16 cellular contexts compared by ENCODE assay signal in the genomic region with DNA sequence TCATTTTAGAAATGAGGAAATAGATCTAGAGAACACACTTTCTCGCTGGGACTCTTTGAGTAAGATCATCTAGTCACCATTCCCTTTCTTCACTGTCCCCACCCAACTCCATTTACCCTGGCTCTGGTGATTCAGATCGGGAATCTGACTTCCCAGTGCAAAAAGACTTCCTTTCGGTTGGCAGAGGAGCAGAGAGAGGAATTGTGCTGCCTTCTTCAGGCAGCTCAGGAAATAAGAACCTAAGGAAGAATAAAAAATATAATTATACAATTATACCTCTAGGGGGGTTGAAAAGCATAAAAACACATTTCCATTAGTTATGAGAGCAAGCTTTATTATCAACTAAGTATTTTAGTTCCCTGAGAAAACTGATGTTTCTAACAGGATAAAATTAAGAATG. TPM values are rescaled to one million over a fixed set of nuclear protein-coding genes. Genes with fewer than 3 reads are reported as not detected.
DNase-seq lines count a peak whose midpoint lies in the region; FAIRE-seq and TF ChIP-seq lines count a peak whose summit lies in the region.
"Had no signal": no experiment of that assay in that cellular context is flagged by ENCODE, and none has a peak within 500 bp of the region (broad histone marks: within the 10 kb centered on the region; RNA-seq: fewer than 3 reads in every experiment).

No MANE protein-coding gene starts in this region.

- no peak overlapping the region for H2BK15ac ChIP-seq in mesenchymal stem cell (ENCODE audit: low read depth, poor library complexity, severe bottlenecking)

- H3K4me3 ChIP-seq in BE2C (ENCODE audit: low read depth, low read length) (no peak overlapping the region), astrocyte (ENCODE audit: insufficient read depth, low read depth, low read length) (no peak overlapping the region), mesenchymal stem cell (ENCODE audit: insufficient read depth in 1 of 2, low read depth in 1 of 2, low read length in 2 of 2) (no peak overlapping the region)
- H3K4me3 ChIP-seq: colonic mucosa had no signal

- H3K27me3 ChIP-seq in BE2C (no peaks in the 10 kb centered on the region), astrocyte (ENCODE audit: insufficient read depth, low read length) (no peaks in the 10 kb centered on the region), mesenchymal stem cell (ENCODE audit: control insufficient read depth in 1 of 2, insufficient read depth in 1 of 2, low read length in 2 of 2) (no peaks in the 10 kb centered on the region)
- H3K27me3 ChIP-seq: colonic mucosa had no signal

- H3K14ac ChIP-seq in mesenchymal stem cell (ENCODE audit: low read length in 2 of 2) = no peak overlapping the region

- H3K4me1 ChIP-seq in BE2C = no peaks in the 10 kb centered on the region
- peaks cover 4% of the 10 kb centered on the region for H3K4me1 ChIP-seq in astrocyte (ENCODE audit: insufficient read depth, low read length)
- H3K4me1 ChIP-seq in mesenchymal stem cell (ENCODE audit: control insufficient read depth, insufficient read depth, low read depth, low read length) = peaks cover 2% of the 10 kb centered on the region
- H3K4me1 ChIP-seq: colonic mucosa had no signal

- H2AFZ ChIP-seq in astrocyte (ENCODE audit: low read depth, low read length) (no peak overlapping the region), mesenchymal stem cell (ENCODE audit: low read depth, low read length) (no peak overlapping the region)

- no peak overlapping the region for H3K27ac ChIP-seq in astrocyte (ENCODE audit: low read depth, low read length)
- H3K27ac ChIP-seq in mesenchymal stem cell (ENCODE audit: low read length, poor library complexity, severe bottlenecking) = no peak overlapping the region
- H3K27ac ChIP-seq: colonic mucosa had no signal

- H3K27me3 Mint-ChIP-seq in HFFc6 (ENCODE audit: insufficient read depth) (no peaks in the 10 kb centered on the region; the same call in 1 of the 2 replicates), astrocyte (ENCODE audit: low read depth, unreplicated experiment) (no peaks in the 10 kb centered on the region)
- H3K27me3 Mint-ChIP-seq: activated CD4-positive, alpha-beta T cell treated with anti-CD3 and anti-CD28 coated beads for 36 hours had no signal

- H2BK120ac ChIP-seq in mesenchymal stem cell (ENCODE audit: low read depth, low read length) = no peak overlapping the region

- H3K9ac ChIP-seq in astrocyte (ENCODE audit: low read length) (no peak overlapping the region), mesenchymal stem cell (ENCODE audit: low read length) (peak overlapping the region; percentile 52)

- H2BK12ac ChIP-seq in mesenchymal stem cell (ENCODE audit: low read length in 2 of 2) = no peak overlapping the region

- no peak for DNase-seq in BE2C
- peak; percentile 46 for DNase-seq in HFFc6
- peak; percentile 38 for DNase-seq in astrocyte (ENCODE audit: low read depth)
- no peak for DNase-seq in mesenchymal stem cell
- no peak for DNase-seq in KBM-7
- no peak for DNase-seq in COLO829 (ENCODE audit: low spot score)
- no peak for DNase-seq in activated naive CD4-positive, alpha-beta T cell (lab: John Stamatoyannopoulos, UW)
- DNase-seq in CD1c-positive myeloid dendritic cell (ENCODE audit: extremely low spot score) = no peak
- DNase-seq: activated CD4-positive, alpha-beta T cell treated with anti-CD3 and anti-CD28 coated beads for 36 hours; colonic mucosa; DND-41; left ventricle myocardium superior; NCI-H1417; stimulated activated CD4-positive, alpha-beta T cell treated with anti-CD3 and anti-CD28 coated beads, Interleukin-2, amount 100 ng/mL, for 24 hours; stimulated activated naive CD4-positive, alpha-beta T cell treated with Interleukin-2 at 50 U/mL for 16 hours had no signal

- H3K4me1 Mint-ChIP-seq in HFFc6 (ENCODE audit: low read depth) (peaks cover 46% of the 10 kb centered on the region), astrocyte (ENCODE audit: low read depth, unreplicated experiment) (peaks cover 4% of the 10 kb centered on the region)
- H3K4me1 Mint-ChIP-seq: activated CD4-positive, alpha-beta T cell treated with anti-CD3 and anti-CD28 coated beads for 36 hours had no signal

- TF ChIP-seq CTCF in BE2C (IDR thresholded peaks at IDR 0.05; ENCODE audit: low read depth, low read length) (peak; percentile 11; the same call in 1 of the 2 replicates), HFFc6 (IDR thresholded peaks at IDR 0.05) (peak; percentile 62), astrocyte (IDR thresholded peaks at IDR 0.05; ENCODE audit: insufficient read depth, low read depth, low read length) (no peak)

- no peak overlapping the region for H4K8ac ChIP-seq in mesenchymal stem cell (ENCODE audit: low read length)

- no peaks in the 10 kb centered on the region for H4K20me1 ChIP-seq in astrocyte (ENCODE audit: insufficient read depth, low read length)

- H3K9me3 ChIP-seq in BE2C (no peaks in the 10 kb centered on the region), astrocyte (ENCODE audit: insufficient read depth, low read depth, low read length) (no peaks in the 10 kb centered on the region), mesenchymal stem cell (ENCODE audit: control insufficient read depth, low read length) (no peaks in the 10 kb centered on the region)
- H3K9me3 ChIP-seq: colonic mucosa had no signal

- peak overlapping the region; percentile 74 for H3K27ac Mint-ChIP-seq in HFFc6
- H3K27ac Mint-ChIP-seq in astrocyte (ENCODE audit: unreplicated experiment) = no peak overlapping the region
- H3K27ac Mint-ChIP-seq: activated CD4-positive, alpha-beta T cell treated with anti-CD3 and anti-CD28 coated beads for 36 hours; activated T-helper 1 cell treated with anti-CD3 and anti-CD28 coated beads, Interleukin-12 subunit alpha, Interleukin-12 subunit beta, Interleukin-2, Interleukin-4 antibody, amounts not matched to agents 30 ng/mL and 10 ng/mL and 1 ng/mL, durations not matched to agents 14 hours and 24 hours and 36 hours had no signal

- no peak overlapping the region for H3K18ac ChIP-seq in mesenchymal stem cell (ENCODE audit: low read depth in 1 of 2, low read length in 2 of 2)

- no peaks in the 10 kb centered on the region for H3K79me2 ChIP-seq in astrocyte (ENCODE audit: insufficient read depth, low read length)

- no peak overlapping the region for H3K4me2 ChIP-seq in astrocyte (ENCODE audit: low read length)
- no peak overlapping the region for H3K4me2 ChIP-seq in mesenchymal stem cell (ENCODE audit: low read length, poor library complexity, severe bottlenecking)

- H3K4ac ChIP-seq in mesenchymal stem cell (ENCODE audit: low read depth in 1 of 2, low read length in 2 of 2) = no peak overlapping the region

- H3K79me1 ChIP-seq in mesenchymal stem cell (replicated peaks; ENCODE audit: low read length, poor library complexity, severe bottlenecking) = peaks cover 5% of the 10 kb centered on the region

- no peak overlapping the region for H2BK5ac ChIP-seq in mesenchymal stem cell (ENCODE audit: low read depth, low read length, poor library complexity, severe bottlenecking)

- in situ Hi-C loops in KBM-7 (cut with MboI; ENCODE audit: low pct_unique_long_range_greater_than_20kb, low sequenced_read_pairs) = no loop called here

- WGBS in mesenchymal stem cell = 45% methylated on average over 2 of the region's 3 CpGs

- H3K9me3 Mint-ChIP-seq in HFFc6 (no peaks in the 10 kb centered on the region), astrocyte (ENCODE audit: unreplicated experiment) (no peaks in the 10 kb centered on the region)
- H3K9me3 Mint-ChIP-seq: activated T-helper 1 cell treated with anti-CD3 and anti-CD28 coated beads, Interleukin-12 subunit alpha, Interleukin-12 subunit beta, Interleukin-2, Interleukin-4 antibody, amounts not matched to agents 30 ng/mL and 10 ng/mL and 1 ng/mL, durations not matched to agents 14 hours and 24 hours and 36 hours had no signal

- H3K4me3 Mint-ChIP-seq in HFFc6 (no peak overlapping the region), astrocyte (ENCODE audit: unreplicated experiment) (no peak overlapping the region)
- H3K4me3 Mint-ChIP-seq: activated CD4-positive, alpha-beta T cell treated with anti-CD3 and anti-CD28 coated beads for 36 hours; activated T-helper 1 cell treated with anti-CD3 and anti-CD28 coated beads, Interleukin-12 subunit alpha, Interleukin-12 subunit beta, Interleukin-2, Interleukin-4 antibody, amounts not matched to agents 30 ng/mL and 10 ng/mL and 1 ng/mL, durations not matched to agents 14 hours and 24 hours and 36 hours had no signal

- H4K91ac ChIP-seq in mesenchymal stem cell (ENCODE audit: low read length) = no peak overlapping the region

- H3K36me3 Mint-ChIP-seq in HFFc6 (ENCODE audit: low read depth) (peaks cover 67% of the 10 kb centered on the region), astrocyte (ENCODE audit: low read depth, unreplicated experiment) (peaks cover 15% of the 10 kb centered on the region)

- H3K36me3 ChIP-seq in BE2C (no peaks in the 10 kb centered on the region; the same call in 1 of the 2 replicates), astrocyte (ENCODE audit: insufficient read depth, low read length) (peaks cover 23% of the 10 kb centered on the region), mesenchymal stem cell (ENCODE audit: control insufficient read depth in 1 of 2, insufficient read depth in 2 of 2, low read depth in 1 of 2, low read length in 2 of 2) (peaks cover 9 to 79% of the 10 kb centered on the region in 2 experiments)
- H3K36me3 ChIP-seq: colonic mucosa had no signal

- H2AK5ac ChIP-seq in mesenchymal stem cell (ENCODE audit: low read length, severe bottlenecking) = no peak overlapping the region

- no peak overlapping the region for H3K23ac ChIP-seq in mesenchymal stem cell (ENCODE audit: low read length in 2 of 2)

- FAIRE-seq in astrocyte (lab: Jason Lieb, UNC) = no peak

RNA-seq across cellular contexts. Expression of a gene that starts 9.3 kb away (rescaled TPM):
- not detected for polyA plus RNA-seq in BE2C (2012; ENCODE audit: insufficient read depth, insufficient read length, low read depth)
- 1 to 10 TPM; 2.7 to 6.7 (median 3.7) TPM for total RNA-seq in HFFc6 (2021; fragmentation: NEBNext Ultra II Directional; extraction: Animal tissue kit (Norgen Biotek cat#: 25700))
- total RNA-seq in astrocyte = 1.0 and 2.9 TPM in 2 replicates
- polyA plus RNA-seq in mesenchymal stem cell (2013, experiment 1 of 2) = 0.51 TPM
- polyA plus RNA-seq in mesenchymal stem cell (2013, experiment 2 of 2) = 0.40 TPM
- total RNA-seq: activated CD4-positive, alpha-beta T cell treated with anti-CD3 and anti-CD28 coated beads for 36 hours; activated T-helper 1 cell treated with anti-CD3 and anti-CD28 coated beads, Interleukin-12 subunit alpha, Interleukin-12 subunit beta, Interleukin-2, Interleukin-4 antibody, amounts not matched to agents 30 ng/mL and 10 ng/mL and 1 ng/mL, durations not matched to agents 14 hours and 24 hours and 36 hours; colonic mucosa; left ventricle myocardium superior had no signal

Comparison
In these comparisons a context has a peak if more than half of its experiments do, and no peak if none do; other contexts are left out.
1. DNase-seq: peak in HFFc6 (single experiment) and astrocyte (single experiment); none in BE2C (single experiment), mesenchymal stem cell (single experiment), KBM-7 (single experiment), COLO829 (single experiment), activated naive CD4-positive, alpha-beta T cell (0 of 4) and CD1c-positive myeloid dendritic cell (single experiment).